11 cellular contexts compared by ENCODE assay signal in the genomic region with DNA sequence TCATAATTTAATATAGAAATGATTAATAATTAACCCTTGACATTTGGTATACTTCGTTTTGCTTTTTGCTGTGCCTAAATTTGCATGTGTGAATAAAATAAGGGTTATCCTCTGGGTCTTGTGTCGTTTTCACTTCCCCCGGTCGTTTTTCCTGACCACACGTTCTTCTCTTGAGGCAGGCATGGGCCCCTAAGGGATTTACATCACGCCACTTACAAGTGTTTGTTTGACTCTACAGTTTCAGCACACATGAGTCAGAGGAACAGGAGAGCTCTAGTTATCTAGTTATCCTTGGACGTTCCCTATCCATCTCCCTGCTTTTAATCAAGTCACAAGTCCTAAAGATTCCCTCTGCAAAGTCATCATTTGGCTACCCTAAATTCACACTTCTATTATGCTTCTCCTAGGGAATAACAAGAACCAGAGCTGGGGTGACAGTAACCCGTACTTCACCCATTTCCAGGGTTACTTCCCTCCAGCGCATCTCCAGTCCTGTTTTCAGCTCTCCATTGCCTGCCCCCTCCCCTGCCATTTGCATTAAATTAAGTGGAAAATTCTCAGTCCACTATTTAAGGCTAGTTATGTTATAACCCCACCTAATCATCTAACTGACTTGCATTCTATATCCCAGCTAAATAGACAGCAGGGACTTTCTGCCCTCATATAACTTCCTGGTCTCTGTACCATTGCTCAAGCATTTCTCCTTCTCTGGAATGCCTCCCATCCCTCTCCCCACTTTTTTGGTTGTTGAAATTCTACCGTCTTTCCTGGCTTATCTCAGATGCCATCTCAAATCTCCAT.
A peak's percentile ranks its signal among the peaks of the same experiment; 100 is the strongest.
DNase-seq lines count a peak whose midpoint lies in the region; ATAC-seq and TF ChIP-seq lines count a peak whose summit lies in the region.
"Had no signal": no experiment of that assay in that cellular context is flagged by ENCODE, and none has a peak within 500 bp of the region (broad histone marks: within the 10 kb centered on the region; RNA-seq: fewer than 3 reads in every experiment).

No MANE protein-coding gene starts in this region.

- no peak for TF ChIP-seq CTCF in GM13977 (IDR thresholded peaks at IDR 0.05; ENCODE audit: extremely low read depth, insufficient read depth, missing control alignments)

- peak; percentile 28 for DNase-seq in GM13977 (ENCODE audit: low spot score)
- peak; percentile 34 for DNase-seq in germinal center (ENCODE audit: low spot score)
- no peak for DNase-seq in activated effector memory CD4-positive, alpha-beta T cell treated with anti-CD3 and anti-CD28 coated beads, Interleukin-2, amount 50 U/mL, for 16 hours
- DNase-seq in Ammon's horn (ENCODE audit: low spot score): no peak
- no peak for DNase-seq in NCI-H1105 (lab: John Stamatoyannopoulos, UW)
- DNase-seq: KBM-7, natural killer cell had no signal

- ATAC-seq in GM21576 (IDR thresholded peaks at IDR 0.05; ENCODE audit: unreplicated experiment): peak; percentile 44
- ATAC-seq in HG03571 (IDR thresholded peaks at IDR 0.05; ENCODE audit: unreplicated experiment): peak; percentile 44
- ATAC-seq in activated CD4-positive, CD25-positive, alpha-beta regulatory T cell treated with anti-CD3 and anti-CD28 coated beads, Interleukin-2, amount 50 U/mL, for 24 hours: no peak
- ATAC-seq: activated naive CD4-positive, alpha-beta T cell treated with anti-CD3 and anti-CD28 coated beads, Interleukin-2, amount 50 U/mL, for 72 hours; natural killer cell had no signal

- in situ Hi-C loops in GM13977 (cut with MboI; ENCODE audit: low pct_unique_long_range_greater_than_20kb, low sequenced_read_pairs, unreplicated experiment): no loop called here

Comparison
In these comparisons a context has a peak if more than half of its experiments do, and no peak if none do; other contexts are left out.
1. DNase-seq: peak in GM13977 (single experiment) and germinal center (single experiment); none in activated effector memory CD4-positive, alpha-beta T cell treated with anti-CD3 and anti-CD28 coated beads, Interleukin-2, amount 50 U/mL, for 16 hours (single experiment), Ammon's horn (single experiment) and NCI-H1105 (single experiment).
2. ATAC-seq: peak in GM21576 (single experiment) and HG03571 (single experiment); none in activated CD4-positive, CD25-positive, alpha-beta regulatory T cell treated with anti-CD3 and anti-CD28 coated beads, Interleukin-2, amount 50 U/mL, for 24 hours (0 of 2).